In the genomic region with DNA sequence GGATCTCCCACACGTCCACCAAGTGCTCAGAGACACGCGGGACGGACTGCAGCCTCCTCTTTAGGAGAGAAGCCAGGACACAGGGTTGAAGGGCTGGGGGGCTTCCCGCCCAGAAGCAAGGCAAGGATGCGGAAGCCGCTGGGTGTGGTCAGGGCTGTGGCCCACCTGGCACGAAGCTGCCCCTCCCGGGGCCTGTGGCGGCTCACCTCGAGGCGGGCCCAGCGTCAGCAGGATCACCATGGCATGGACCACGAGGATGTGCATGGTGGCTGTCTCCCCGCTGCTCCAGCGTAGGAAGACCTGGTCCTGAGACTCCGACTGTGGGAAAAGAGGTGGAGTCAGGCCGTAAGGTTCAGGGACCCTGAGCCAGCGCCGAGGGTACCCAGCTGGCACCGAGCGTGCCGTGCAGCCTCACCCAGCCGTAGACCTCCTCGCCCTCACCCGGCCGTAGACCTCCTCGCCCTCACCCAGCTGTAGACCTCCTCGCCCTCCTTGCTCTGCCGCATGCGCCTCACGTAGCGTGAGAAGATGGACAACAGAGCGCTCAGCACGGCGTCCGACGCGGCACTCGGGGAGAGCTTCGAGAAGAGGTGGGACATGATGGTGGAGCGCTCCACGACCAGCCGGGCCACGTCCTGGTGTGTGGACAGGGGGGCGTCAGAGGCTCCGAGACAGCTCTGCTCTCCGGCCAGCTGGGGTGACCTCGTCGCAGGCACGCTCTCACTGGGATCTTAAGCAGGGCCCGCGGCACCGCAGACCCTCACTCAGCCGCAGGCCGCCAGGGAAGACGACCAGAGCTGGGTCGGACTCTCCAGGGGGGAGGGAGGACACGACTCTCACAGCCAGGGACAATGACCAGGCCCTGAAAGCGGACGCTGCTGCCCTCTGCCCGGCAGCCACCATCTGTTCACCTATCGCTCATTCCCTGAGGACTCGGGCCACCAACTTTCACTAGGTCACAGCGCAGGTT, we compare ENCODE assay signal across 24 cellular contexts. TPM values are rescaled to one million over a fixed set of nuclear protein-coding genes. Genes with fewer than 3 reads are reported as not detected.
A peak's percentile ranks its signal among the peaks of the same experiment; 100 is the strongest.
DNase-seq lines count a peak whose midpoint lies in the region; ATAC-seq, FAIRE-seq and TF ChIP-seq lines count a peak whose summit lies in the region.
"Had no signal": no experiment of that assay in that cellular context is flagged by ENCODE, and none has a peak within 500 bp of the region (broad histone marks: within the 10 kb centered on the region; RNA-seq: fewer than 3 reads in every experiment).

No MANE protein-coding gene starts in this region.

- no peak overlapping the region for H3K4me2 ChIP-seq in mammary epithelial cell (ENCODE audit: insufficient read depth, low read depth, low read length)
- H3K4me2 ChIP-seq: BLaER1 treated with 17β-estradiol and CSF1 and Interleukin-3, amounts not matched to agents 10 nM and 100 nM had no signal

- in situ Hi-C loops in mammary epithelial cell (cut with MboI; ENCODE audit: low sequenced_read_pairs in 2 of 2): no loop called here

- TF ChIP-seq CTCF in bronchial epithelial cell (IDR thresholded peaks at IDR 0.05; ENCODE audit: insufficient read depth, low read length, severe bottlenecking) (no peak), nephron progenitor cell (IDR thresholded peaks at IDR 0.05) (no peak), mammary epithelial cell (conservative IDR thresholded peaks at IDR 0.05 in 1 of 2, IDR thresholded peaks at IDR 0.05 in 1 of 2; ENCODE audit: extremely low read depth in 1 of 2, insufficient read depth in 1 of 2, low read depth in 1 of 2, low read length in 2 of 2) (no peak), GM20000 (IDR thresholded peaks at IDR 0.05; ENCODE audit: extremely low read depth, missing control alignments) (no peak)

- H3K9ac ChIP-seq in mammary epithelial cell (ENCODE audit: insufficient read depth, low read length): no peak overlapping the region
- H3K9ac ChIP-seq: BLaER1 treated with 17β-estradiol and CSF1 and Interleukin-3, amounts not matched to agents 10 nM and 100 nM had no signal

- H2AFZ ChIP-seq in mammary epithelial cell (ENCODE audit: low read depth, low read length): no peak overlapping the region

- no TSS peak for BruUV-seq in mammary epithelial cell (replicated peaks; lab: Mats Ljungman, UMichigan)

- WGBS in mammary epithelial cell (ENCODE audit: low coverage, missing lambda C conversion rate): 95% methylated on average over 38 of the region's 65 CpGs

- H3K27me3 ChIP-seq in H7 (ENCODE audit: control insufficient read depth, insufficient read depth, low read length) (no peaks in the 10 kb centered on the region), bronchial epithelial cell (ENCODE audit: control insufficient read depth, insufficient read depth, low read length) (no peaks in the 10 kb centered on the region), mammary epithelial cell (ENCODE audit: insufficient read depth, low read length) (no peaks in the 10 kb centered on the region)
- H3K27me3 ChIP-seq in naive thymus-derived CD4-positive, alpha-beta T cell (ENCODE audit: control insufficient read depth in 2 of 2, insufficient read depth in 2 of 2, low read length in 2 of 2): no peaks in the 10 kb centered on the region
- H3K27me3 ChIP-seq: BLaER1 treated with 17β-estradiol and CSF1 and Interleukin-3, amounts not matched to agents 10 nM and 100 nM had no signal

- no peaks in the 10 kb centered on the region for H4K20me1 ChIP-seq in mammary epithelial cell (ENCODE audit: insufficient read depth, low read length)

- no peak overlapping the region for H3K4me3 Mint-ChIP-seq in nephron progenitor cell
- no peak overlapping the region for H3K4me3 Mint-ChIP-seq in naive thymus-derived CD4-positive, alpha-beta T cell
- H3K4me3 Mint-ChIP-seq: B cell; CD4-positive, alpha-beta T cell; CD8-positive, alpha-beta T cell had no signal

- peak; percentile 28 for FAIRE-seq in bronchial epithelial cell (lab: Jason Lieb, UNC)
- FAIRE-seq in urothelium cell line (lab: Jason Lieb, UNC): peak; percentile 72
- FAIRE-seq: A204.1, D721Med, G401.6, GM12891, GM19239 had no signal

- CTCF ChIA-PET in naive thymus-derived CD4-positive, alpha-beta T cell (lab: Charles Lee): interaction anchor here (0.6 kb wide), 1 partner anchor 1209 kb away, joined by 3 read pairs; no protein-coding TSS in a partner anchor
- CTCF ChIA-PET in mammary epithelial cell (lab: Charles Lee; ENCODE audit: low non-redundant PET): no interaction called here

- no peak for ATAC-seq in naive thymus-derived CD4-positive, alpha-beta T cell
- ATAC-seq in HG02623 (IDR thresholded peaks at IDR 0.05; ENCODE audit: unreplicated experiment): no peak
- ATAC-seq: CD8-positive, alpha-beta T cell had no signal

- H3K27ac Mint-ChIP-seq in nephron progenitor cell: peak overlapping the region; percentile 81
- H3K27ac Mint-ChIP-seq in naive thymus-derived CD4-positive, alpha-beta T cell: no peak overlapping the region
- H3K27ac Mint-ChIP-seq: B cell; CD4-positive, alpha-beta T cell; CD8-positive, alpha-beta T cell had no signal

- DNase-seq in H7: peak; percentile 70
- DNase-seq in bronchial epithelial cell (ENCODE audit: low read depth): no peak
- DNase-seq in nephron progenitor cell: no peak
- DNase-seq in urothelium cell line (ENCODE audit: low spot score): no peak
- no peak for DNase-seq in naive thymus-derived CD4-positive, alpha-beta T cell
- no peak for DNase-seq in mammary epithelial cell
- DNase-seq in GM20000 (ENCODE audit: low spot score): no peak
- DNase-seq: 8988T; AML-193; Caco-2; Calu3; CD4-positive, alpha-beta T cell; CD8-positive, alpha-beta T cell; DMS79 treated with DMSO at 0.1 percent for 48 hours; GF-D8 had no signal

- no peaks in the 10 kb centered on the region for H3K9me3 ChIP-seq in naive thymus-derived CD4-positive, alpha-beta T cell (ENCODE audit: control insufficient read depth in 2 of 3, low read length in 3 of 3)
- no peaks in the 10 kb centered on the region for H3K9me3 ChIP-seq in mammary epithelial cell (replicated peaks; ENCODE audit: insufficient read depth, low read length)
- H3K9me3 ChIP-seq: BLaER1 treated with 17β-estradiol and CSF1 and Interleukin-3, amounts not matched to agents 10 nM and 100 nM; Caco-2 had no signal

- H3K36me3 ChIP-seq in H7 (replicated peaks; ENCODE audit: control insufficient read depth, insufficient read depth, low read length) (peaks cover 20% of the 10 kb centered on the region), bronchial epithelial cell (ENCODE audit: control insufficient read depth, insufficient read depth, low read length) (peaks cover 31% of the 10 kb centered on the region), mammary epithelial cell (ENCODE audit: insufficient read depth, low read length) (peaks cover 8% of the 10 kb centered on the region)
- peaks cover 0 to 100% (median 11%) of the 10 kb centered on the region in 3 experiments for H3K36me3 ChIP-seq in naive thymus-derived CD4-positive, alpha-beta T cell (ENCODE audit: control insufficient read depth in 2 of 3, insufficient read depth in 3 of 3, low read length in 3 of 3)

- no peak overlapping the region for H3K4me3 ChIP-seq in H7 (ENCODE audit: insufficient read depth, low read depth, low read length)
- H3K4me3 ChIP-seq in bronchial epithelial cell (ENCODE audit: low read depth, low read length): no peak overlapping the region
- no peak overlapping the region for H3K4me3 ChIP-seq in naive thymus-derived CD4-positive, alpha-beta T cell (ENCODE audit: low read length)
- no peak overlapping the region for H3K4me3 ChIP-seq in mammary epithelial cell (replicated peaks in 1 of 3; ENCODE audit: insufficient read depth in 1 of 3, low read depth in 2 of 3, low read length in 3 of 3)
- H3K4me3 ChIP-seq: BLaER1 treated with 17β-estradiol and CSF1 and Interleukin-3, amounts not matched to agents 10 nM and 100 nM had no signal

- dilution Hi-C loops in mammary epithelial cell (cut with HindIII; ENCODE audit: low sequenced_read_pairs): no loop called here

- H3K4me1 ChIP-seq in naive thymus-derived CD4-positive, alpha-beta T cell (ENCODE audit: control insufficient read depth in 2 of 2, insufficient read depth in 2 of 2, low read length in 2 of 2): no peaks in the 10 kb centered on the region
- H3K4me1 ChIP-seq in mammary epithelial cell (ENCODE audit: insufficient read depth, low read length): no peaks in the 10 kb centered on the region
- H3K4me1 ChIP-seq: BLaER1 treated with 17β-estradiol and CSF1 and Interleukin-3, amounts not matched to agents 10 nM and 100 nM; Caco-2 had no signal

- H3K79me2 ChIP-seq in mammary epithelial cell (ENCODE audit: insufficient read depth, low read length): no peaks in the 10 kb centered on the region

- H3K27ac ChIP-seq in naive thymus-derived CD4-positive, alpha-beta T cell (ENCODE audit: low read depth, low read length): no peak overlapping the region
- no peak overlapping the region for H3K27ac ChIP-seq in mammary epithelial cell (ENCODE audit: insufficient read depth, low read depth, low read length)
- H3K27ac ChIP-seq: BLaER1 treated with 17β-estradiol and CSF1 and Interleukin-3, amounts not matched to agents 10 nM and 100 nM; C4-2B had no signal

- no peaks in the 10 kb centered on the region for H3K4me1 Mint-ChIP-seq in nephron progenitor cell
- H3K4me1 Mint-ChIP-seq in naive thymus-derived CD4-positive, alpha-beta T cell: peaks cover 0 to 2% (median 0%) of the 10 kb centered on the region in 7 donors
- H3K4me1 Mint-ChIP-seq: B cell had no signal

- POLR2A ChIA-PET in naive thymus-derived CD4-positive, alpha-beta T cell (lab: Charles Lee): no interaction called here

- intact Hi-C loops in naive thymus-derived CD4-positive, alpha-beta T cell (cut with micrococcal nuclease): no loop called here
- intact Hi-C loops in mammary epithelial cell (cut with micrococcal nuclease): no loop called here

- H3K9me3 Mint-ChIP-seq in nephron progenitor cell: no peaks in the 10 kb centered on the region
- no peaks in the 10 kb centered on the region for H3K9me3 Mint-ChIP-seq in naive thymus-derived CD4-positive, alpha-beta T cell
- H3K9me3 Mint-ChIP-seq: CD4-positive, alpha-beta T cell; CD8-positive, alpha-beta T cell had no signal

- no peaks in the 10 kb centered on the region for H3K27me3 Mint-ChIP-seq in nephron progenitor cell (ENCODE audit: low read depth, poor library complexity)
- H3K27me3 Mint-ChIP-seq in naive thymus-derived CD4-positive, alpha-beta T cell: no peaks in the 10 kb centered on the region
- H3K27me3 Mint-ChIP-seq: B cell; CD4-positive, alpha-beta T cell had no signal

- peaks cover 12% of the 10 kb centered on the region for H3K36me3 Mint-ChIP-seq in nephron progenitor cell (ENCODE audit: low read depth)
- peaks cover 0 to 17% (median 7%) of the 10 kb centered on the region in 5 donors for H3K36me3 Mint-ChIP-seq in naive thymus-derived CD4-positive, alpha-beta T cell

RNA-seq across cellular contexts. Expression of a gene that starts 20.4 kb away (rescaled TPM):
- 71.8 and 78.7 TPM in 2 replicates for total RNA-seq in H7 (2014; rRNA removed; shearing (Covaris generic))
- total RNA-seq in bronchial epithelial cell (18.7 and 21.6 TPM in 2 replicates), mammary epithelial cell (10 to 100 TPM; 51.3 to 81.1 TPM)
- 100 to 1,000 TPM in 4 of 5 experiments, 10 to 100 TPM in 1; 82.0 to 157 (median 111) TPM for total RNA-seq in naive thymus-derived CD4-positive, alpha-beta T cell
- polyA plus RNA-seq in naive thymus-derived CD4-positive, alpha-beta T cell: 10 to 100 TPM; 15.1 to 41.6 TPM
- 31.7 TPM for polyA plus RNA-seq in mammary epithelial cell
- 62.4 TPM for polyA minus RNA-seq in mammary epithelial cell

RNA-seq across cellular contexts. Expression of a gene that starts 24.6 kb away (rescaled TPM):
- total RNA-seq in H7 (2014; rRNA removed; shearing (Covaris generic)): 5.2 and 7.6 TPM in 2 replicates
- total RNA-seq in bronchial epithelial cell: 13.7 and 14.2 TPM in 2 replicates
- 1 to 10 TPM in 4 of 5 experiments, under 1 TPM in 1; 0.89 to 5.0 (median 3.3) TPM for total RNA-seq in naive thymus-derived CD4-positive, alpha-beta T cell
- under 1 TPM; 0.37 to 0.55 TPM for polyA plus RNA-seq in naive thymus-derived CD4-positive, alpha-beta T cell
- total RNA-seq in mammary epithelial cell: 10 to 100 TPM; 41.7 to 69.8 TPM
- 28.8 TPM for polyA plus RNA-seq in mammary epithelial cell
- 44.0 TPM for polyA minus RNA-seq in mammary epithelial cell

RNA-seq across cellular contexts. Expression of a gene that starts 46.7 kb away (rescaled TPM):
- total RNA-seq in H7 (2014; rRNA removed; shearing (Covaris generic)): 14.8 and 23.1 TPM in 2 replicates
- 21.8 and 28.7 TPM in 2 replicates for total RNA-seq in bronchial epithelial cell
- total RNA-seq in naive thymus-derived CD4-positive, alpha-beta T cell: 10 to 100 TPM; 28.5 to 90.1 (median 54.2) TPM
- polyA plus RNA-seq in naive thymus-derived CD4-positive, alpha-beta T cell: under 1 TPM; 0.38 to 0.46 TPM
- 10 to 100 TPM; 10.5 to 23.4 TPM for total RNA-seq in mammary epithelial cell
- 3.1 TPM for polyA plus RNA-seq in mammary epithelial cell
- 10.2 TPM for polyA minus RNA-seq in mammary epithelial cell
